Comparison of ENCODE assay signal across 17 cellular contexts in the genomic region with DNA sequence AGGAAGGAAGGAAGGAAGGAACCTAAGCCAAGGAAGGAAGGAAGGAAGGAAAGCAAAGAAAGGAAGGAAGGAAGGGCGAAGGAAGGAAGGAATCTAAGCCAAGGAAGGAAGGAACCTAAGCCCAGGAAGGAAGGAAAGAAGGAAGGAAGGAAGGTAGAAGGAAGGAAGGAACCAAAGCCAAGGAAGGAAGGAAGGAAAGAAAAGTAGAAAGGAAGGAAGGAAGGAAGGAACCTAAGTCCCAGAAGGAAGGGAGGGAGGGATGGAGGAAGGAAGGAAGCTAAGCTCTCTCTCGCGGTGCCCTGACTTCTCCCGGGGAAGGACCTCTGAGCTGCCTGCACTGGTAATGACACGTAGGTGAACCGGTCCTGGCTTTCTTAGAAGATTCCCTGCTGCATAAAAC. TPM values are rescaled to one million over a fixed set of nuclear protein-coding genes. Genes with fewer than 3 reads are reported as not detected.
A peak's percentile ranks its signal among the peaks of the same experiment; 100 is the strongest.
DNase-seq lines count a peak whose midpoint lies in the region; ATAC-seq, FAIRE-seq and TF ChIP-seq lines count a peak whose summit lies in the region.
"Had no signal": no experiment of that assay in that cellular context is flagged by ENCODE, and none has a peak within 500 bp of the region (broad histone marks: within the 10 kb centered on the region; RNA-seq: fewer than 3 reads in every experiment).

No MANE protein-coding gene starts in this region.

- TF ChIP-seq CTCF in DND-41 (IDR thresholded peaks at IDR 0.05; ENCODE audit: borderline replicate concordance, extremely low read depth, low read length, poor library complexity, severe bottlenecking) (no peak), neural crest cell (conservative IDR thresholded peaks at IDR 0.05) (no peak), glutamatergic neuron (IDR thresholded peaks at IDR 0.05; ENCODE audit: partially characterized antibody, unreplicated experiment) (no peak)

- H3K9me3 ChIP-seq in DND-41 (ENCODE audit: insufficient read depth, low read length, severe bottlenecking): no peaks in the 10 kb centered on the region
- H3K9me3 ChIP-seq: SK-N-SH, thoracic aorta had no signal

- H3K27me3 ChIP-seq in DND-41 (ENCODE audit: insufficient read depth, low read length, poor library complexity): peaks cover 14% of the 10 kb centered on the region

- peaks cover 51% of the 10 kb centered on the region for H3K4me1 Mint-ChIP-seq in activated T-helper 1 cell treated with anti-CD3 and anti-CD28 coated beads, Interleukin-12 subunit alpha, Interleukin-12 subunit beta, Interleukin-2, Interleukin-4 antibody, amounts not matched to agents 30 ng/mL and 10 ng/mL and 1 ng/mL, durations not matched to agents 14 hours and 24 hours and 36 hours (ENCODE audit: low read depth)
- H3K4me1 Mint-ChIP-seq in neural crest cell (peaks cover 71% of the 10 kb centered on the region), glutamatergic neuron (ENCODE audit: low read depth, unreplicated experiment) (no peaks in the 10 kb centered on the region)

- peaks cover 28% of the 10 kb centered on the region for H3K79me2 ChIP-seq in DND-41 (ENCODE audit: insufficient read depth, low read length)

- H4K20me1 ChIP-seq in DND-41 (ENCODE audit: insufficient read depth, low read length): no peaks in the 10 kb centered on the region

- peaks cover 23% of the 10 kb centered on the region for H3K27me3 Mint-ChIP-seq in activated T-helper 1 cell treated with anti-CD3 and anti-CD28 coated beads, Interleukin-12 subunit alpha, Interleukin-12 subunit beta, Interleukin-2, Interleukin-4 antibody, amounts not matched to agents 30 ng/mL and 10 ng/mL and 1 ng/mL, durations not matched to agents 14 hours and 24 hours and 36 hours (ENCODE audit: insufficient read depth)
- peaks cover 39% of the 10 kb centered on the region for H3K27me3 Mint-ChIP-seq in neural crest cell (ENCODE audit: low read depth)
- peaks cover 8% of the 10 kb centered on the region for H3K27me3 Mint-ChIP-seq in glutamatergic neuron (ENCODE audit: unreplicated experiment)

- no peak overlapping the region for H3K27ac ChIP-seq in DND-41 (ENCODE audit: low read length)

- H3K4me2 ChIP-seq in DND-41 (ENCODE audit: insufficient read depth, low read length): peak overlapping the region; percentile 18; the same call in 1 of the 2 replicates

- H3K9me3 Mint-ChIP-seq in activated T-helper 1 cell treated with anti-CD3 and anti-CD28 coated beads, Interleukin-12 subunit alpha, Interleukin-12 subunit beta, Interleukin-2, Interleukin-4 antibody, amounts not matched to agents 30 ng/mL and 10 ng/mL and 1 ng/mL, durations not matched to agents 14 hours and 24 hours and 36 hours: no peaks in the 10 kb centered on the region
- H3K9me3 Mint-ChIP-seq in neural crest cell: peaks cover under 1% of the 10 kb centered on the region
- H3K9me3 Mint-ChIP-seq in glutamatergic neuron (ENCODE audit: unreplicated experiment): peaks cover 4% of the 10 kb centered on the region
- H3K9me3 Mint-ChIP-seq: activated CD4-positive, alpha-beta T cell treated with anti-CD3 and anti-CD28 coated beads, Interleukin-2, amount 10 ng/mL, durations not matched to agents 7 days and 5 days; HFFc6 had no signal

- no peak overlapping the region for H2AFZ ChIP-seq in DND-41 (ENCODE audit: low read depth, low read length)

- H3K36me3 Mint-ChIP-seq in activated T-helper 1 cell treated with anti-CD3 and anti-CD28 coated beads, Interleukin-12 subunit alpha, Interleukin-12 subunit beta, Interleukin-2, Interleukin-4 antibody, amounts not matched to agents 30 ng/mL and 10 ng/mL and 1 ng/mL, durations not matched to agents 14 hours and 24 hours and 36 hours (ENCODE audit: low read depth): peaks cover 2% of the 10 kb centered on the region
- H3K36me3 Mint-ChIP-seq in neural crest cell (ENCODE audit: low read depth) (peaks cover under 1% of the 10 kb centered on the region), glutamatergic neuron (ENCODE audit: unreplicated experiment) (no peaks in the 10 kb centered on the region)

- peak overlapping the region; percentile 53 for H3K4me3 Mint-ChIP-seq in activated T-helper 1 cell treated with anti-CD3 and anti-CD28 coated beads, Interleukin-12 subunit alpha, Interleukin-12 subunit beta, Interleukin-2, Interleukin-4 antibody, amounts not matched to agents 30 ng/mL and 10 ng/mL and 1 ng/mL, durations not matched to agents 14 hours and 24 hours and 36 hours
- peak overlapping the region; percentile 77 for H3K4me3 Mint-ChIP-seq in neural crest cell
- H3K4me3 Mint-ChIP-seq in glutamatergic neuron (ENCODE audit: unreplicated experiment): no peak overlapping the region

- ATAC-seq in DND-41 (ENCODE audit: insufficient read depth, low read depth): no peak

- DNase-seq in DND-41 (no peak), GM19239 (ENCODE audit: insufficient read length, low spot score) (no peak), neural crest cell (ENCODE audit: low read depth, low spot score) (no peak), NCI-H1092 treated with DMSO at 0.1 percent for 48 hours (lab: John Stamatoyannopoulos, UW) (no peak), AG20443 (ENCODE audit: low spot score) (no peak), glutamatergic neuron (no peak)
- DNase-seq in activated T-helper 1 cell treated with anti-CD3 and anti-CD28 coated beads, Interleukin-12 subunit alpha, Interleukin-12 subunit beta, Interleukin-2, Interleukin-4 antibody, amounts not matched to agents 30 ng/mL and 10 ng/mL and 1 ng/mL, durations not matched to agents 14 hours and 24 hours and 36 hours (ENCODE audit: low spot score): no peak
- DNase-seq: activated CD4-positive, alpha-beta T cell treated with anti-CD3 and anti-CD28 coated beads, Interleukin-2, amount 10 ng/mL, durations not matched to agents 7 days and 5 days; activated effector memory CD4-positive, alpha-beta T cell treated with Interleukin-2 at 50 U/mL for 16 hours; COR-L47; HFFc6; MV-4-11; NCI-H187 treated with DMSO at 0.1 percent for 48 hours; SK-N-SH had no signal

- H3K27ac Mint-ChIP-seq in activated T-helper 1 cell treated with anti-CD3 and anti-CD28 coated beads, Interleukin-12 subunit alpha, Interleukin-12 subunit beta, Interleukin-2, Interleukin-4 antibody, amounts not matched to agents 30 ng/mL and 10 ng/mL and 1 ng/mL, durations not matched to agents 14 hours and 24 hours and 36 hours: no peak overlapping the region
- H3K27ac Mint-ChIP-seq in neural crest cell (ENCODE audit: unreplicated experiment) (no peak overlapping the region), glutamatergic neuron (ENCODE audit: unreplicated experiment) (no peak overlapping the region)
- H3K27ac Mint-ChIP-seq: activated CD4-positive, alpha-beta T cell treated with anti-CD3 and anti-CD28 coated beads, Interleukin-2, amount 10 ng/mL, durations not matched to agents 7 days and 5 days; HFFc6 had no signal

- intact Hi-C loops in activated T-helper 1 cell treated with anti-CD3 and anti-CD28 coated beads, Interleukin-12 subunit alpha, Interleukin-12 subunit beta, Interleukin-2, Interleukin-4 antibody, amounts not matched to agents 30 ng/mL and 10 ng/mL and 1 ng/mL, durations not matched to agents 14 hours and 24 hours and 36 hours (cut with micrococcal nuclease): loop anchor here (5.0 kb wide), 1 partner anchor 221 kb away; no protein-coding TSS in a partner anchor

- H3K4me3 ChIP-seq in DND-41 (ENCODE audit: low read depth in 1 of 2, low read length in 2 of 2): no peak overlapping the region

- H3K4me1 ChIP-seq in DND-41 (ENCODE audit: insufficient read depth, low read length): peaks cover 98% of the 10 kb centered on the region

- H3K9ac ChIP-seq in DND-41 (ENCODE audit: low read depth, low read length): no peak overlapping the region
- H3K9ac ChIP-seq: SK-N-SH had no signal

- peak; percentile 48 for FAIRE-seq in GM19239 (lab: Jason Lieb, UNC)
- FAIRE-seq: frontal cortex, RCC 7860 had no signal

- no peaks in the 10 kb centered on the region for H3K36me3 ChIP-seq in DND-41 (ENCODE audit: insufficient read depth, low read length)
- H3K36me3 ChIP-seq: thoracic aorta had no signal

RNA-seq across cellular contexts. Expression of gene RUBCNL, which starts 1.3 kb away (rescaled TPM):
- total RNA-seq in activated T-helper 1 cell treated with anti-CD3 and anti-CD28 coated beads, Interleukin-12 subunit alpha, Interleukin-12 subunit beta, Interleukin-2, Interleukin-4 antibody, amounts not matched to agents 30 ng/mL and 10 ng/mL and 1 ng/mL, durations not matched to agents 14 hours and 24 hours and 36 hours: 1.2 and 2.8 TPM in 2 replicates
- total RNA-seq in neural crest cell (29.7 and 36.4 TPM in 2 replicates), glutamatergic neuron (ENCODE audit: unreplicated experiment) (1.9 TPM)
- total RNA-seq: activated CD4-positive, alpha-beta T cell treated with anti-CD3 and anti-CD28 coated beads, Interleukin-2, amount 10 ng/mL, durations not matched to agents 7 days and 5 days; HFFc6 had no signal
